In the genomic region with DNA sequence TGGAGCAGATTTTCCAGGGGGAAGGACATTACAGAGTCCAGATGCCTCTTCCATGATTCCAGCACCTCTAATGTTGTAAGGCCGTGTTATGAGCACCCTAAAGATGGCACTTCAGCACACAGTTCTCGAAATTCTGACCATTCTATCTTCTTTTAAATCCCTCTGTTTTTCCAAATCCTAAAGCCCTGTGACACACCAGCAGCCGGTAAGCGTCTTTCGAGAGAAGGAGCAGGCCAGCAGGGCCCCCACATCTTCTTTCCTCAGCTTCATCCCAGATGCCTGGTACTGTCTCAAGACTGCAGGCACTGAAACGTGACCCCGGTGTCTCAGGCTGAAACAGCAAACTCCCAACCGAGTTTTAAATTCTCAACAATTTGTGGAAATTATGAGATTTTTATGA, we compare ENCODE assay signal across 33 cellular contexts.
"Had no signal": no experiment of that assay in that cellular context is flagged by ENCODE, and none has a peak within 500 bp of the region (broad histone marks: within the 10 kb centered on the region; RNA-seq: fewer than 3 reads in every experiment).

No MANE protein-coding gene starts in this region.

- H3K4me3 Mint-ChIP-seq: activated B cell treated with CpG ODN at 0.5 μM for 24 hours; activated CD4-positive, alpha-beta memory T cell treated with anti-CD3 and anti-CD28 coated beads for 36 hours; activated CD4-positive, alpha-beta T cell treated with anti-CD3 and anti-CD28 coated beads, Interleukin-2, amount 10 ng/mL, durations not matched to agents 24 days and 14 days; activated CD8-positive, alpha-beta memory T cell treated with anti-CD3 and anti-CD28 coated beads, Interleukin-2, amount 10 ng/mL, durations not matched to agents 7 days and 5 days; activated CD8-positive, alpha-beta T cell treated with anti-CD3 and anti-CD28 coated beads for 36 hours; activated naive CD4-positive, alpha-beta T cell treated with anti-CD3 and anti-CD28 coated beads for 36 hours; activated naive CD8-positive, alpha-beta T cell treated with anti-CD3 and anti-CD28 coated beads for 36 hours; activated T-cell treated with anti-CD3 and anti-CD28 coated beads, Interleukin-2, amount 50 U/mL, for 4 hours; activated T-cell treated with anti-CD3 and anti-CD28 coated beads, Interleukin-2, amount 50 U/mL, for 72 hours; activated T-helper 1 cell treated with anti-CD3 and anti-CD28 coated beads, Interleukin-12 subunit alpha, Interleukin-12 subunit beta, Interleukin-2, Interleukin-4 antibody, amounts not matched to agents 30 ng/mL and 10 ng/mL and 1 ng/mL, durations not matched to agents 14 hours and 24 hours and 36 hours; activated T-helper 17 cell treated with anti-CD3 and anti-CD28 coated beads, Interleukin-2, amount 50 U/mL, for 72 hours; T-helper 1 cell treated with Interleukin-12 subunit alpha and Interleukin-12 subunit beta and Interleukin-4 antibody, amounts not matched to agents 30 μg/mL and 1 μg/mL, for 36 hours; T-helper 2 cell treated with Interferon-gamma antibody and Interleukin-4, amounts not matched to agents 5 μg/mL and 100 μg/mL, for 36 hours had no signal

- DNase-seq: activated B cell treated with CpG ODN at 0.5 μM for 24 hours; activated CD4-positive, alpha-beta memory T cell treated with anti-CD3 and anti-CD28 coated beads for 36 hours; activated CD4-positive, alpha-beta T cell treated with anti-CD3 and anti-CD28 coated beads for 4 hours; activated CD4-positive, alpha-beta T cell treated with anti-CD3 and anti-CD28 coated beads, Interleukin-2, amount 10 ng/mL, durations not matched to agents 24 days and 14 days; activated CD4-positive, alpha-beta T cell treated with anti-CD3 and anti-CD28 coated beads, Interleukin-2, amount 50 U/mL, for 1 hour; activated CD4-positive, alpha-beta T cell treated with anti-CD3 and anti-CD28 coated beads, Interleukin-2, amount 50 U/mL, for 4 hours; activated CD4-positive, CD25-positive, alpha-beta regulatory T cell treated with anti-CD3 and anti-CD28 coated beads, Interleukin-2, amount 50 U/mL, for 72 hours; activated CD8-positive, alpha-beta memory T cell treated with anti-CD3 and anti-CD28 coated beads, Interleukin-2, amount 10 ng/mL, durations not matched to agents 7 days and 5 days; activated CD8-positive, alpha-beta T cell treated with anti-CD3 and anti-CD28 coated beads for 36 hours; activated effector memory CD4-positive, alpha-beta T cell treated with anti-CD3 and anti-CD28 coated beads, Interleukin-2, amount 50 U/mL, for 16 hours; activated gamma-delta T cell treated with Interleukin-2 at 50 U/mL for 16 hours; activated naive CD4-positive, alpha-beta T cell; activated naive CD4-positive, alpha-beta T cell treated with anti-CD3 and anti-CD28 coated beads for 36 hours; activated naive CD4-positive, alpha-beta T cell treated with anti-CD3 and anti-CD28 coated beads, Interleukin-2, amount 50 U/mL, for 16 hours; activated naive CD8-positive, alpha-beta T cell treated with anti-CD3 and anti-CD28 coated beads for 36 hours; activated T-cell treated with anti-CD3 and anti-CD28 coated beads for 4 hours; activated T-cell treated with anti-CD3 and anti-CD28 coated beads, Interleukin-2, amount 50 U/mL, for 1 hour; activated T-cell treated with anti-CD3 and anti-CD28 coated beads, Interleukin-2, amount 50 U/mL, for 4 hours; activated T-cell treated with anti-CD3 and anti-CD28 coated beads, Interleukin-2, amount 50 U/mL, for 72 hours; adrenal gland; amniotic stem cell; aorta; body of pancreas; brain microvascular endothelial cell; central memory CD4-positive, alpha-beta T cell; T-helper 1 cell; T-helper 2 cell; T-helper 9 cell had no signal

- H3K4me1 Mint-ChIP-seq: activated B cell treated with CpG ODN at 0.5 μM for 24 hours; activated CD4-positive, alpha-beta T cell treated with anti-CD3 and anti-CD28 coated beads, Interleukin-2, amount 10 ng/mL, durations not matched to agents 24 days and 14 days; activated CD8-positive, alpha-beta memory T cell treated with anti-CD3 and anti-CD28 coated beads, Interleukin-2, amount 10 ng/mL, durations not matched to agents 7 days and 5 days; activated naive CD8-positive, alpha-beta T cell treated with anti-CD3 and anti-CD28 coated beads for 36 hours; activated T-helper 17 cell treated with anti-CD3 and anti-CD28 coated beads, Interleukin-2, amount 50 U/mL, for 72 hours had no signal

- H3K36me3 Mint-ChIP-seq: activated CD4-positive, alpha-beta memory T cell treated with anti-CD3 and anti-CD28 coated beads for 36 hours; activated CD8-positive, alpha-beta memory T cell treated with anti-CD3 and anti-CD28 coated beads, Interleukin-2, amount 10 ng/mL, durations not matched to agents 7 days and 5 days; activated naive CD4-positive, alpha-beta T cell treated with anti-CD3 and anti-CD28 coated beads, Interleukin-2, amount 50 U/mL, for 72 hours; activated naive CD8-positive, alpha-beta T cell treated with anti-CD3 and anti-CD28 coated beads for 36 hours had no signal

- H3K9me3 Mint-ChIP-seq: activated B cell treated with CpG ODN at 0.5 μM for 24 hours; activated CD4-positive, alpha-beta memory T cell treated with anti-CD3 and anti-CD28 coated beads for 36 hours; activated CD4-positive, alpha-beta T cell treated with anti-CD3 and anti-CD28 coated beads, Interleukin-2, amount 10 ng/mL, durations not matched to agents 24 days and 14 days; activated CD8-positive, alpha-beta T cell treated with anti-CD3 and anti-CD28 coated beads for 36 hours; activated naive CD4-positive, alpha-beta T cell treated with anti-CD3 and anti-CD28 coated beads for 36 hours; activated naive CD4-positive, alpha-beta T cell treated with anti-CD3 and anti-CD28 coated beads, Interleukin-2, amount 50 U/mL, for 72 hours; activated naive CD8-positive, alpha-beta T cell treated with anti-CD3 and anti-CD28 coated beads for 36 hours; activated T-cell treated with anti-CD3 and anti-CD28 coated beads, Interleukin-2, amount 50 U/mL, for 4 hours; activated T-cell treated with anti-CD3 and anti-CD28 coated beads, Interleukin-2, amount 50 U/mL, for 72 hours; activated T-helper 1 cell treated with anti-CD3 and anti-CD28 coated beads, Interleukin-12 subunit alpha, Interleukin-12 subunit beta, Interleukin-2, Interleukin-4 antibody, amounts not matched to agents 30 ng/mL and 10 ng/mL and 1 ng/mL, durations not matched to agents 14 hours and 24 hours and 36 hours; activated T-helper 17 cell treated with anti-CD3 and anti-CD28 coated beads, Interleukin-2, amount 50 U/mL, for 72 hours; T-helper 1 cell treated with Interleukin-12 subunit alpha and Interleukin-12 subunit beta and Interleukin-4 antibody, amounts not matched to agents 30 μg/mL and 1 μg/mL, for 36 hours; T-helper 2 cell treated with Interferon-gamma antibody and Interleukin-4, amounts not matched to agents 5 μg/mL and 100 μg/mL, for 36 hours had no signal

- H3K27ac Mint-ChIP-seq: activated B cell treated with CpG ODN at 0.5 μM for 24 hours; activated CD4-positive, alpha-beta memory T cell treated with anti-CD3 and anti-CD28 coated beads for 36 hours; activated CD4-positive, alpha-beta T cell treated with anti-CD3 and anti-CD28 coated beads, Interleukin-2, amount 10 ng/mL, durations not matched to agents 24 days and 14 days; activated CD8-positive, alpha-beta memory T cell treated with anti-CD3 and anti-CD28 coated beads, Interleukin-2, amount 10 ng/mL, durations not matched to agents 7 days and 5 days; activated CD8-positive, alpha-beta T cell treated with anti-CD3 and anti-CD28 coated beads for 36 hours; activated naive CD4-positive, alpha-beta T cell treated with anti-CD3 and anti-CD28 coated beads for 36 hours; activated naive CD4-positive, alpha-beta T cell treated with anti-CD3 and anti-CD28 coated beads, Interleukin-2, amount 50 U/mL, for 72 hours; activated naive CD8-positive, alpha-beta T cell treated with anti-CD3 and anti-CD28 coated beads for 36 hours; activated T-cell treated with anti-CD3 and anti-CD28 coated beads, Interleukin-2, amount 50 U/mL, for 72 hours; activated T-helper 1 cell treated with anti-CD3 and anti-CD28 coated beads, Interleukin-12 subunit alpha, Interleukin-12 subunit beta, Interleukin-2, Interleukin-4 antibody, amounts not matched to agents 30 ng/mL and 10 ng/mL and 1 ng/mL, durations not matched to agents 14 hours and 24 hours and 36 hours; activated T-helper 17 cell treated with anti-CD3 and anti-CD28 coated beads, Interleukin-2, amount 50 U/mL, for 72 hours; T-helper 1 cell treated with Interleukin-12 subunit alpha and Interleukin-12 subunit beta and Interleukin-4 antibody, amounts not matched to agents 30 μg/mL and 1 μg/mL, for 36 hours; T-helper 2 cell treated with Interferon-gamma antibody and Interleukin-4, amounts not matched to agents 5 μg/mL and 100 μg/mL, for 36 hours had no signal
